Comparison of ENCODE assay signal across 13 cellular contexts in genomic region chr15:53837263-53837662, GRCh38.
DNase-seq lines count a peak whose midpoint lies in the region; ATAC-seq and TF ChIP-seq lines count a peak whose summit lies in the region.
"Had no signal": no experiment of that assay in that cellular context is flagged by ENCODE, and none has a peak within 500 bp of the region (broad histone marks: within the 10 kb centered on the region; RNA-seq: fewer than 3 reads in every experiment).

No MANE protein-coding gene starts in this region.

- peaks cover 1% of the 10 kb centered on the region for H3K36me3 Mint-ChIP-seq in progenitor cell of endocrine pancreas (ENCODE audit: insufficient read depth)
- H3K36me3 Mint-ChIP-seq: activated naive CD8-positive, alpha-beta T cell treated with anti-CD3 and anti-CD28 coated beads for 36 hours; CD8-positive, alpha-beta T cell had no signal

- H3K27ac Mint-ChIP-seq in progenitor cell of endocrine pancreas = peak overlapping the region; percentile 26
- H3K27ac Mint-ChIP-seq: activated CD4-positive, alpha-beta T cell treated with anti-CD3 and anti-CD28 coated beads, Interleukin-2, amount 10 ng/mL, durations not matched to agents 7 days and 5 days; activated naive CD8-positive, alpha-beta T cell treated with anti-CD3 and anti-CD28 coated beads for 36 hours; CD8-positive, alpha-beta T cell had no signal

- H3K4me3 Mint-ChIP-seq in progenitor cell of endocrine pancreas (ENCODE audit: low read depth) = no peak overlapping the region
- H3K4me3 Mint-ChIP-seq: activated CD4-positive, alpha-beta T cell treated with anti-CD3 and anti-CD28 coated beads, Interleukin-2, amount 10 ng/mL, durations not matched to agents 7 days and 5 days; activated naive CD8-positive, alpha-beta T cell treated with anti-CD3 and anti-CD28 coated beads for 36 hours; CD8-positive, alpha-beta T cell had no signal

- H3K27me3 Mint-ChIP-seq in progenitor cell of endocrine pancreas = no peaks in the 10 kb centered on the region
- H3K27me3 Mint-ChIP-seq: activated CD4-positive, alpha-beta T cell treated with anti-CD3 and anti-CD28 coated beads, Interleukin-2, amount 10 ng/mL, durations not matched to agents 7 days and 5 days had no signal

- no peak for ATAC-seq in HG03460 (IDR thresholded peaks at IDR 0.05; ENCODE audit: unreplicated experiment)
- ATAC-seq: CD8-positive, alpha-beta T cell; heart left ventricle; K562 had no signal

- H3K4me1 Mint-ChIP-seq in progenitor cell of endocrine pancreas (ENCODE audit: low read depth) = peaks cover 58% of the 10 kb centered on the region
- H3K4me1 Mint-ChIP-seq: activated CD4-positive, alpha-beta T cell treated with anti-CD3 and anti-CD28 coated beads, Interleukin-2, amount 10 ng/mL, durations not matched to agents 7 days and 5 days; activated naive CD8-positive, alpha-beta T cell treated with anti-CD3 and anti-CD28 coated beads for 36 hours had no signal

- TF ChIP-seq CTCF in progenitor cell of endocrine pancreas (IDR thresholded peaks at IDR 0.05; ENCODE audit: unreplicated experiment) = no peak

- DNase-seq in HT-29 (ENCODE audit: low spot score) = peak; percentile 94
- DNase-seq in NCI-H2107 (lab: John Stamatoyannopoulos, UW) = peak; percentile 66
- DNase-seq in astrocyte of the hippocampus (ENCODE audit: low read depth, low spot score) = peak; percentile 2
- no peak for DNase-seq in progenitor cell of endocrine pancreas (ENCODE audit: low spot score, unreplicated experiment)
- no peak for DNase-seq in GM19238 (ENCODE audit: insufficient read length, low spot score)
- no peak for DNase-seq in NCI-H1694 treated with DMSO at 0.1 percent for 48 hours (lab: John Stamatoyannopoulos, UW)
- DNase-seq in retina = no peak
- DNase-seq: activated CD4-positive, alpha-beta T cell treated with anti-CD3 and anti-CD28 coated beads, Interleukin-2, amount 10 ng/mL, durations not matched to agents 7 days and 5 days; activated naive CD8-positive, alpha-beta T cell treated with anti-CD3 and anti-CD28 coated beads for 36 hours; CD8-positive, alpha-beta T cell; heart left ventricle had no signal

- no peaks in the 10 kb centered on the region for H3K9me3 Mint-ChIP-seq in progenitor cell of endocrine pancreas (ENCODE audit: low read depth)
- H3K9me3 Mint-ChIP-seq: activated CD4-positive, alpha-beta T cell treated with anti-CD3 and anti-CD28 coated beads, Interleukin-2, amount 10 ng/mL, durations not matched to agents 7 days and 5 days; activated naive CD8-positive, alpha-beta T cell treated with anti-CD3 and anti-CD28 coated beads for 36 hours; CD8-positive, alpha-beta T cell had no signal

Comparison
In these comparisons a context has a peak if more than half of its experiments do, and no peak if none do; other contexts are left out.
1. DNase-seq: peak in HT-29 (single experiment), NCI-H2107 (single experiment) and astrocyte of the hippocampus (single experiment); none in progenitor cell of endocrine pancreas (single experiment), GM19238 (single experiment), NCI-H1694 treated with DMSO at 0.1 percent for 48 hours (single experiment) and retina (single experiment).